ENCODE assay signal across 1 cellular context in the genomic region with DNA sequence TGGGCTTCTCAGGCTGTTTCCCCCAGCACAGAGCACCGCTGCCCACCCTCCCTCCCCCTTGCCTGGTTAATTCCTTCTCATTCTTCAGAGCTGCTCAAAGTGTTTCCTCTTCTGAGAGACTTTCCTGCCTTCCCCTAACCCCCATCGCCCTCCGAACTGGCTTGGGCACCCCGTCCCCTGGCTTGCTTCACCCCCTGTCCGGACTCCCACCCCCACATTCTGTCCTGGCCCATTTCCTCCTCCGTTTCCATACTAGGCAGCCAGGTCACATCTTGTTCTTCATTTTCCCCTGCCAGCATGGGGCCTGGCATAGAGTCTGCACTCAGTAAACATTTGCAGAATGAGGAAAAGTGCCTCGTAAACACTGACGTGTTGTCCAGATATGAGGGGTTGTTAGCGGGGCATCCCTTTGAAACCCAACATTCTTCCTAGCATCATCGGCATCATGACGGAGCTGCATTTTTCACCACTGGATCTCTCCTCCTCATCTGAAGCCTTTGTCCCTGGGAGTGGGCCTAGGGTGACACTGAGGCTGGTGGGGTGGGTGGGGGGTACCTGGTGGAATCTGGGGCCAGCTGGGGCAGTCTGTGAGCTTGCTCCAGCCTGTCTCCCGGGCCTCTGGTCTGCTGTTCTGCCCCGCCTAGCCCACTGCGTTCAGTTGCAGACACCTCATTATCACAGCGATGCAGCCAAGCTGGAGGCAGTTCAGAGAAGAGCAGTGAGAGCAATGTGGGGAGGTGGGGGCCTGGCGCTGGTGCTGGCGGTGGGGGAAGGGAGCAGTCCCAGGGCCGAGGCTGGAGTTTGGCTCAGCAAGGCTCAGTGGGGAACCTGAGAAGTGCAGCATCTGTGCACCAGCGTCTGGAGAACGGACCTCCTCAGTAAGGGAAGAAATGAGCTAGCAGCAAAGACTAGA.
TF ChIP-seq lines count a peak whose summit lies in the region.

No MANE protein-coding gene starts in this region.

TF ChIP-seq in SK-N-SH, 30 proteins besides CTCF, POLR2A, EP300 and RAD21 (continued from another document):
- TF ChIP-seq, protein P1, sequence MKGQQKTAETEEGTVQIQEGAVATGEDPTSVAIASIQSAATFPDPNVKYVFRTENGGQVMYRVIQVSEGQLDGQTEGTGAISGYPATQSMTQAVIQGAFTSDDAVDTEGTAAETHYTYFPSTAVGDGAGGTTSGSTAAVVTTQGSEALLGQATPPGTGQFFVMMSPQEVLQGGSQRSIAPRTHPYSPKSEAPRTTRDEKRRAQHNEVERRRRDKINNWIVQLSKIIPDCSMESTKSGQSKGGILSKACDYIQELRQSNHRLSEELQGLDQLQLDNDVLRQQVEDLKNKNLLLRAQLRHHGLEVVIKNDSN (IDR thresholded peaks at IDR 0.05; ENCODE audit: borderline replicate concordance, low read depth), result no peak
- no peak for TF ChIP-seq JUND (IDR thresholded peaks at IDR 0.05)
- no peak for TF ChIP-seq TCF12 (IDR thresholded peaks at IDR 0.05)
- TF ChIP-seq FOXJ3 (CRISPR knock-in tag; IDR thresholded peaks at IDR 0.05), result no peak
- no peak for TF ChIP-seq YY1 (IDR thresholded peaks at IDR 0.05; ENCODE audit: low read depth)
- no peak for TF ChIP-seq NFIC (IDR thresholded peaks at IDR 0.05; ENCODE audit: borderline replicate concordance)
- no peak for TF ChIP-seq NRF1 (IDR thresholded peaks at IDR 0.05; ENCODE audit: low read depth, low read length)
- TF ChIP-seq RCOR1 (IDR thresholded peaks at IDR 0.05; ENCODE audit: low read length), result no peak
